Comparison of ENCODE assay signal across 13 cellular contexts in the genomic region with DNA sequence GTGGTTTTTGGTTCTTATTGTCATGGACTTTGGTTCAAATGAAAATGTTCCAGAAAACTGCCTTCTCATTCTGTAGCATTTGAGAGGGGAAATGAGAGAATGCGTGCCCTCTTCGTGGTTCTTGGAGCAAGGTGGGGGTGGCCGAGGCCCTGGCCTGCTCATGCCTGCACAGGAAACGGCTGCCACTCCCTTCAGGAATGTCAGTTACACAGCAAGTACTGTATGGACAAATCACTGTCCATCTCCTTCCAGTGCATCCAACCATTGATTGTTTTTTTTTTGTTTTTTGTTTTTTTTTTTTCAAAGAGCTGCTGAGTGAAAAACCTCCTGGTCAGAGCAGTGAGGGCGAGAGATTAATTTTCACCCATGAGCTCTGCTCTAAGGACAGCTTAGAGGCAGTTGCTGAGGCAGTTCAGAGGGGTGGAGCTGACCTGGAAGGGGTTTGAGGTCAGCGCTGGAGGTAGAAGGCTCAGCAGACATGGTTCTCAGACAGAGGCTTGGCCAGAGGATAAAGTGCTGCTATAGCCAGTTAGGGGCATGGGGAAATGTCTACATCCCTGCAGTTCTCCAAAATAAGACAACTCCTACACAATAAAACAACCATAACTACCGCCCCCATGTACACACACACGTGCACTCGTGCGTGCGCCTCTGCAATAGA. TPM values are rescaled to one million over a fixed set of nuclear protein-coding genes. Genes with fewer than 3 reads are reported as not detected.
A peak's percentile ranks its signal among the peaks of the same experiment; 100 is the strongest.
DNase-seq lines count a peak whose midpoint lies in the region; ATAC-seq, FAIRE-seq and TF ChIP-seq lines count a peak whose summit lies in the region.
"Had no signal": no experiment of that assay in that cellular context is flagged by ENCODE, and none has a peak within 500 bp of the region (broad histone marks: within the 10 kb centered on the region; RNA-seq: fewer than 3 reads in every experiment).

No MANE protein-coding gene starts in this region.

- peaks cover 20% of the 10 kb centered on the region for H3K4me1 ChIP-seq in Loucy (ENCODE audit: insufficient read depth, low read length, poor library complexity, severe bottlenecking)
- peaks cover 25% of the 10 kb centered on the region for H3K4me1 ChIP-seq in astrocyte (ENCODE audit: insufficient read depth, low read length)
- H3K4me1 ChIP-seq in mucosa of descending colon (ENCODE audit: low read depth) = no peaks in the 10 kb centered on the region

- peak overlapping the region; percentile 81 for H3K27ac Mint-ChIP-seq in astrocyte (ENCODE audit: unreplicated experiment)
- H3K27ac Mint-ChIP-seq: activated T-helper 1 cell treated with anti-CD3 and anti-CD28 coated beads, Interleukin-12 subunit alpha, Interleukin-12 subunit beta, Interleukin-2, Interleukin-4 antibody, amounts not matched to agents 30 ng/mL and 10 ng/mL and 1 ng/mL, durations not matched to agents 14 hours and 24 hours and 36 hours; CD14-positive monocyte; progenitor cell of endocrine pancreas had no signal

- H3K4me3 ChIP-seq in Loucy (ENCODE audit: low read length, poor library complexity, severe bottlenecking) (no peak overlapping the region), astrocyte (ENCODE audit: insufficient read depth, low read depth, low read length) (no peak overlapping the region), mucosa of descending colon (no peak overlapping the region)

- peaks cover 2% of the 10 kb centered on the region for H3K9me3 Mint-ChIP-seq in astrocyte (ENCODE audit: unreplicated experiment)
- H3K9me3 Mint-ChIP-seq: activated T-helper 1 cell treated with anti-CD3 and anti-CD28 coated beads, Interleukin-12 subunit alpha, Interleukin-12 subunit beta, Interleukin-2, Interleukin-4 antibody, amounts not matched to agents 30 ng/mL and 10 ng/mL and 1 ng/mL, durations not matched to agents 14 hours and 24 hours and 36 hours; CD14-positive monocyte had no signal

- H3K27me3 Mint-ChIP-seq in astrocyte (ENCODE audit: low read depth, unreplicated experiment) = peaks cover 5% of the 10 kb centered on the region

- H3K79me2 ChIP-seq in Loucy (ENCODE audit: insufficient read depth, low read length) = no peaks in the 10 kb centered on the region
- H3K79me2 ChIP-seq in astrocyte (ENCODE audit: insufficient read depth, low read length) = no peaks in the 10 kb centered on the region

- no peaks in the 10 kb centered on the region for H3F3A ChIP-seq in Loucy (ENCODE audit: low read depth)

- no peak overlapping the region for H3K4me3 Mint-ChIP-seq in astrocyte (ENCODE audit: unreplicated experiment)
- H3K4me3 Mint-ChIP-seq: activated T-helper 1 cell treated with anti-CD3 and anti-CD28 coated beads, Interleukin-12 subunit alpha, Interleukin-12 subunit beta, Interleukin-2, Interleukin-4 antibody, amounts not matched to agents 30 ng/mL and 10 ng/mL and 1 ng/mL, durations not matched to agents 14 hours and 24 hours and 36 hours had no signal

- in situ Hi-C loops in Caki2 (cut with HindIII; ENCODE audit: low pct_unique_long_range_greater_than_20kb, low sequenced_read_pairs) = no loop called here

- peak; percentile 97 for DNase-seq in Caki2 (ENCODE audit: low read depth)
- DNase-seq in astrocyte (ENCODE audit: low read depth) = no peak
- no peak for DNase-seq in mucosa of descending colon
- no peak for DNase-seq in NK-92 treated with Interleukin-12 subunit alpha and Interleukin-12 subunit beta, amount 100 ng/mL, for 24 hours (lab: John Stamatoyannopoulos, UW)
- DNase-seq in HuH-7.5 (ENCODE audit: low spot score) = no peak
- no peak for DNase-seq in NCI-H187 treated with DMSO at 0.1 percent for 48 hours (lab: John Stamatoyannopoulos, UW)

- peak overlapping the region; percentile 71; the same call in 1 of the 2 replicates for H2AFZ ChIP-seq in Loucy (ENCODE audit: low read length)
- H2AFZ ChIP-seq in astrocyte (ENCODE audit: low read depth, low read length) = no peak overlapping the region

- TF ChIP-seq CTCF in Loucy (conservative IDR thresholded peaks at IDR 0.05; ENCODE audit: low read length) (no peak), astrocyte (IDR thresholded peaks at IDR 0.05; ENCODE audit: insufficient read depth, low read depth, low read length) (no peak), mucosa of descending colon (IDR thresholded peaks at IDR 0.05) (no peak)

- no peak overlapping the region for H3K27ac ChIP-seq in astrocyte (ENCODE audit: low read depth, low read length)
- H3K27ac ChIP-seq: VCaP had no signal

- peaks cover 3% of the 10 kb centered on the region for H3K36me3 Mint-ChIP-seq in astrocyte (ENCODE audit: low read depth, unreplicated experiment)
- H3K36me3 Mint-ChIP-seq: CD14-positive monocyte had no signal

- H3K27me3 ChIP-seq in Loucy (ENCODE audit: insufficient read depth, low read length, poor library complexity, severe bottlenecking) (no peaks in the 10 kb centered on the region), astrocyte (ENCODE audit: insufficient read depth, low read length) (no peaks in the 10 kb centered on the region)

- intact Hi-C loops in mucosa of descending colon (cut with DNase I, micrococcal nuclease) = no loop called here

- H4K20me1 ChIP-seq in Loucy (ENCODE audit: insufficient read depth, low read length, poor library complexity, severe bottlenecking) = no peaks in the 10 kb centered on the region
- peaks cover 44% of the 10 kb centered on the region for H4K20me1 ChIP-seq in astrocyte (ENCODE audit: insufficient read depth, low read length)

- H3K9ac ChIP-seq in Loucy (ENCODE audit: low read depth, low read length, poor library complexity, severe bottlenecking) (no peak overlapping the region), astrocyte (ENCODE audit: low read length) (no peak overlapping the region)

- H3K36me3 ChIP-seq in Loucy (ENCODE audit: insufficient read depth, low read length) = no peaks in the 10 kb centered on the region
- H3K36me3 ChIP-seq in astrocyte (ENCODE audit: insufficient read depth, low read length) = no peaks in the 10 kb centered on the region
- H3K36me3 ChIP-seq in mucosa of descending colon (ENCODE audit: low read depth) = no peaks in the 10 kb centered on the region

- H3K9me3 ChIP-seq in Loucy (ENCODE audit: insufficient read depth, low read depth, low read length) = no peaks in the 10 kb centered on the region
- H3K9me3 ChIP-seq in astrocyte (ENCODE audit: insufficient read depth, low read depth, low read length) = no peaks in the 10 kb centered on the region
- no peaks in the 10 kb centered on the region for H3K9me3 ChIP-seq in mucosa of descending colon

- no peaks in the 10 kb centered on the region for H3K9me2 ChIP-seq in Loucy (replicated peaks; ENCODE audit: low read depth, low read length)

- ATAC-seq in mucosa of descending colon (peak; percentile 26), GM18868 (IDR thresholded peaks at IDR 0.05; ENCODE audit: unreplicated experiment) (no peak)

- no peak for FAIRE-seq in astrocyte (lab: Jason Lieb, UNC)
- FAIRE-seq: islet of Langerhans had no signal

- H3K4me2 ChIP-seq in Loucy (ENCODE audit: low read depth, low read length, poor library complexity, severe bottlenecking) (peak overlapping the region; percentile 42), astrocyte (ENCODE audit: low read length) (peak overlapping the region; percentile 46)

- peaks cover 22% of the 10 kb centered on the region for H3K4me1 Mint-ChIP-seq in astrocyte (ENCODE audit: low read depth, unreplicated experiment)

RNA-seq across cellular contexts. Expression of gene KIF23, which starts 20.2 kb away (rescaled TPM):
- total RNA-seq in Caki2 (2014; rRNA removed; shearing (Covaris generic); ENCODE audit: low replicate concordance) = 20.6 and 25.1 TPM in 2 replicates
- total RNA-seq in astrocyte (8.1 and 11.8 TPM in 2 replicates), mucosa of descending colon (10 to 100 TPM in 1 of 3 donors, 1 to 10 TPM in 2; 3.1 to 11.2 (median 4.4) TPM)

RNA-seq across cellular contexts. Expression of gene RPLP1, which starts 58.7 kb away (rescaled TPM):
- total RNA-seq in Caki2 (2014; rRNA removed; shearing (Covaris generic); ENCODE audit: low replicate concordance) = 41.6 and 70.1 TPM in 2 replicates
- 1,331 and 1,465 TPM in 2 replicates for total RNA-seq in astrocyte
- 1,000 to 10,000 TPM; 1,139 to 1,221 (median 1,218) TPM for total RNA-seq in mucosa of descending colon

Comparison
In these comparisons a context has a peak if more than half of its experiments do, and no peak if none do; other contexts are left out.
1. RNA of gene RPLP1, which starts 58.7 kb away (total RNA-seq): 1,331 to 1,465 TPM in astrocyte and 1,139 to 1,221 TPM in mucosa of descending colon; 41.6 to 70.1 TPM in Caki2; every median in the first group is over 10 times any median in the second.